14 cellular contexts compared by ENCODE assay signal in the genomic region with DNA sequence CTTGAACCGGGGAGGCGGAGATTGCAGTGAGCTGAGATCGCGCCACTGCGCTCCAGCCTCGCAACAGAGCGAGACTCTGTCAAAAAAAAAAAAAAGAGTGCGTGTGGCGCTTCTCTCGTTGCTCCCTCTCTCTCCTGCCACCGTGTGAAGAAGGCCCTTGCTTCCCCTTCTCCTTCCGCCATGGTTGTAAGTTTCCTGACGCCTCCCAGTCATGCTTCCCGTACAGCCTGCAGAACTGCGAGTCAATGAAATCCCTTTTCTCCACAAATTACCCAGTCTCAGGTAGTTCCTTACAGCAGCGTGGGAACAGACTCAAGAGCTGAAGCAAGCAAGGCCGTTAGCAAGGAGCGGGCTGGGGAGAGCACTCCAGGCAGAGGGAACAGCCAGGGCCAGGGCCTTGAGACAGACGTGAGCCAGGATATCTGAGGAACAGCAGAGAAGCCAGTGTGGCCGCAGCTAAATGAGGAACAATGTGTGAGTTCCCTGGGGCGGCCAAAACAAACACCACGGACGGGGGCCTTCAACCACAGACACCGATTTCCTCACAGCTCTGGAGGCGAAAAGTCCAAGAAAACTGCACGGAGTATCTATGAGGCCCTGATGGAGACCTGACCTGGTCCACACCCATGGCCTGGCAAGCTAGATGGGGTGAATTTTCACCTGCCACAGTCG. TPM values are rescaled to one million over a fixed set of nuclear protein-coding genes. Genes with fewer than 3 reads are reported as not detected.
DNase-seq lines count a peak whose midpoint lies in the region; ATAC-seq and TF ChIP-seq lines count a peak whose summit lies in the region.
"Had no signal": no experiment of that assay in that cellular context is flagged by ENCODE, and none has a peak within 500 bp of the region (broad histone marks: within the 10 kb centered on the region; RNA-seq: fewer than 3 reads in every experiment).

No MANE protein-coding gene starts in this region.

- no peak overlapping the region for H3K27ac Mint-ChIP-seq in naive thymus-derived CD4-positive, alpha-beta T cell
- H3K27ac Mint-ChIP-seq in activated naive CD4-positive, alpha-beta T cell treated with anti-CD3 and anti-CD28 coated beads for 36 hours, result no peak overlapping the region
- H3K27ac Mint-ChIP-seq: activated CD8-positive, alpha-beta T cell treated with anti-CD3 and anti-CD28 coated beads for 36 hours; activated naive CD8-positive, alpha-beta T cell treated with anti-CD3 and anti-CD28 coated beads for 36 hours; endodermal cell; T-cell had no signal

- peak; percentile 40 for ATAC-seq in gastroesophageal sphincter
- ATAC-seq in naive thymus-derived CD4-positive, alpha-beta T cell, result peak; percentile 72
- ATAC-seq: activated CD8-positive, alpha-beta T cell treated with anti-CD3 and anti-CD28 coated beads for 36 hours; T-cell had no signal

- intact Hi-C loops in naive thymus-derived CD4-positive, alpha-beta T cell (cut with micrococcal nuclease), result no loop called here
- intact Hi-C loops in activated naive CD4-positive, alpha-beta T cell treated with anti-CD3 and anti-CD28 coated beads for 36 hours (cut with micrococcal nuclease), result no loop called here

- TF ChIP-seq CTCF in gastroesophageal sphincter (IDR thresholded peaks at IDR 0.05), result no peak

- peaks cover 8 to 19% (median 11%) of the 10 kb centered on the region in 7 donors for H3K4me1 Mint-ChIP-seq in naive thymus-derived CD4-positive, alpha-beta T cell
- H3K4me1 Mint-ChIP-seq in activated naive CD4-positive, alpha-beta T cell treated with anti-CD3 and anti-CD28 coated beads for 36 hours (ENCODE audit: low read depth), result peaks cover 8% of the 10 kb centered on the region

- H3K27me3 Mint-ChIP-seq in naive thymus-derived CD4-positive, alpha-beta T cell, result peaks cover 0 to 7% (median 5%) of the 10 kb centered on the region in 5 donors
- peaks cover 4% of the 10 kb centered on the region for H3K27me3 Mint-ChIP-seq in activated naive CD4-positive, alpha-beta T cell treated with anti-CD3 and anti-CD28 coated beads for 36 hours (ENCODE audit: low read depth)
- H3K27me3 Mint-ChIP-seq: activated naive CD8-positive, alpha-beta T cell treated with anti-CD3 and anti-CD28 coated beads for 36 hours had no signal

- H3K36me3 ChIP-seq in gastroesophageal sphincter, result no peaks in the 10 kb centered on the region
- no peaks in the 10 kb centered on the region for H3K36me3 ChIP-seq in naive thymus-derived CD4-positive, alpha-beta T cell (ENCODE audit: control insufficient read depth in 2 of 3, insufficient read depth in 3 of 3, low read length in 3 of 3)

- H3K4me3 Mint-ChIP-seq in naive thymus-derived CD4-positive, alpha-beta T cell, result peak overlapping the region in 1 of 10 donors; percentile 14
- H3K4me3 Mint-ChIP-seq in activated naive CD4-positive, alpha-beta T cell treated with anti-CD3 and anti-CD28 coated beads for 36 hours, result no peak overlapping the region
- H3K4me3 Mint-ChIP-seq: activated CD8-positive, alpha-beta T cell treated with anti-CD3 and anti-CD28 coated beads for 36 hours; activated naive CD8-positive, alpha-beta T cell treated with anti-CD3 and anti-CD28 coated beads for 36 hours; endodermal cell; T-cell had no signal

- peak; percentile 66 for DNase-seq in Ammon's horn (ENCODE audit: low spot score)
- DNase-seq in SKM-1 (lab: John Stamatoyannopoulos, UW; ENCODE audit: unreplicated experiment), result peak; percentile 92
- no peak for DNase-seq in naive thymus-derived CD4-positive, alpha-beta T cell
- no peak for DNase-seq in activated naive CD4-positive, alpha-beta T cell treated with anti-CD3 and anti-CD28 coated beads for 36 hours
- no peak for DNase-seq in activated CD4-positive, CD25-positive, alpha-beta regulatory T cell treated with anti-CD3 and anti-CD28 coated beads, Interleukin-2, amount 50 U/mL, for 72 hours
- no peak for DNase-seq in T-helper 2 cell
- DNase-seq in occipital lobe (lab: John Stamatoyannopoulos, UW), result no peak
- DNase-seq: activated CD8-positive, alpha-beta T cell treated with anti-CD3 and anti-CD28 coated beads for 36 hours; activated naive CD8-positive, alpha-beta T cell treated with anti-CD3 and anti-CD28 coated beads for 36 hours; DMS79 treated with DMSO at 0.1 percent for 48 hours; endodermal cell; NCI-H774 had no signal

- no peak for TF ChIP-seq POLR2A in gastroesophageal sphincter (IDR thresholded peaks at IDR 0.05)

- WGBS in gastroesophageal sphincter (ENCODE audit: low coverage in 1 of 2), 2 donors, result 89% methylated on average over 11 of the region's 27 CpGs; no CpG with 5 or more reads in 1 of the 2 donors

- H3K27me3 ChIP-seq in gastroesophageal sphincter, result no peaks in the 10 kb centered on the region
- H3K27me3 ChIP-seq in naive thymus-derived CD4-positive, alpha-beta T cell (ENCODE audit: control insufficient read depth in 2 of 2, insufficient read depth in 2 of 2, low read length in 2 of 2), result no peaks in the 10 kb centered on the region

- H3K4me1 ChIP-seq in gastroesophageal sphincter, result peaks cover 0 to 45% (median 4%) of the 10 kb centered on the region in 3 donors
- H3K4me1 ChIP-seq in naive thymus-derived CD4-positive, alpha-beta T cell (ENCODE audit: control insufficient read depth in 2 of 2, insufficient read depth in 2 of 2, low read length in 2 of 2), result peaks cover 0 to 3% of the 10 kb centered on the region in 2 donors

- no peak overlapping the region for H3K4me3 ChIP-seq in gastroesophageal sphincter
- no peak overlapping the region for H3K4me3 ChIP-seq in naive thymus-derived CD4-positive, alpha-beta T cell (ENCODE audit: low read length)

- no peaks in the 10 kb centered on the region for H3K9me3 ChIP-seq in gastroesophageal sphincter
- H3K9me3 ChIP-seq in naive thymus-derived CD4-positive, alpha-beta T cell (ENCODE audit: control insufficient read depth in 2 of 3, low read length in 3 of 3), result no peaks in the 10 kb centered on the region

- no peaks in the 10 kb centered on the region for H3K9me3 Mint-ChIP-seq in naive thymus-derived CD4-positive, alpha-beta T cell
- H3K9me3 Mint-ChIP-seq in activated naive CD4-positive, alpha-beta T cell treated with anti-CD3 and anti-CD28 coated beads for 36 hours, result no peaks in the 10 kb centered on the region
- H3K9me3 Mint-ChIP-seq: activated CD8-positive, alpha-beta T cell treated with anti-CD3 and anti-CD28 coated beads for 36 hours; T-cell had no signal

- CTCF ChIA-PET in naive thymus-derived CD4-positive, alpha-beta T cell (lab: Charles Lee), result no interaction called here
- CTCF ChIA-PET in activated naive CD4-positive, alpha-beta T cell treated with anti-CD3 and anti-CD28 coated beads for 36 hours (lab: Charles Lee), result no interaction called here

- H3K36me3 Mint-ChIP-seq in naive thymus-derived CD4-positive, alpha-beta T cell, result peaks cover 0 to 3% (median 0%) of the 10 kb centered on the region in 5 donors
- H3K36me3 Mint-ChIP-seq in activated naive CD4-positive, alpha-beta T cell treated with anti-CD3 and anti-CD28 coated beads for 36 hours (ENCODE audit: low read depth), result no peaks in the 10 kb centered on the region
- H3K36me3 Mint-ChIP-seq: activated naive CD8-positive, alpha-beta T cell treated with anti-CD3 and anti-CD28 coated beads for 36 hours; T-cell had no signal

- POLR2A ChIA-PET in naive thymus-derived CD4-positive, alpha-beta T cell (lab: Charles Lee), result no interaction called here

- no peak for TF ChIP-seq EP300 in gastroesophageal sphincter (IDR thresholded peaks at IDR 0.05)

- H3K27ac ChIP-seq in gastroesophageal sphincter, result peak overlapping the region in 3 of 4 donors; percentile 26 to 70 (median 35)
- H3K27ac ChIP-seq in naive thymus-derived CD4-positive, alpha-beta T cell (ENCODE audit: low read depth, low read length), result no peak overlapping the region

RNA-seq across cellular contexts. Expression of gene ETS2, which starts 54.2 kb away (rescaled TPM):
- total RNA-seq in gastroesophageal sphincter (100 to 1,000 TPM in 1 of 4 donors, 10 to 100 TPM in 3; 50.9 to 169 (median 63.5) TPM), occipital lobe (9.8 TPM)
- total RNA-seq in naive thymus-derived CD4-positive, alpha-beta T cell, result 10 to 100 TPM; 15.6 to 61.1 (median 20.9) TPM
- 1 to 10 TPM; 3.4 to 9.7 TPM for polyA plus RNA-seq in naive thymus-derived CD4-positive, alpha-beta T cell
- 10 to 100 TPM; 22.4 to 25.6 TPM for total RNA-seq in activated naive CD4-positive, alpha-beta T cell treated with anti-CD3 and anti-CD28 coated beads for 36 hours

Comparison
In these comparisons a context has a peak if more than half of its experiments do, and no peak if none do; other contexts are left out.
1. DNase-seq: peak in Ammon's horn (single experiment) and SKM-1 (single experiment); none in naive thymus-derived CD4-positive, alpha-beta T cell (0 of 9), activated naive CD4-positive, alpha-beta T cell treated with anti-CD3 and anti-CD28 coated beads for 36 hours (single experiment), activated CD4-positive, CD25-positive, alpha-beta regulatory T cell treated with anti-CD3 and anti-CD28 coated beads, Interleukin-2, amount 50 U/mL, for 72 hours (single experiment), T-helper 2 cell (0 of 5) and occipital lobe (single experiment).